8 cellular contexts compared by ENCODE assay signal in genomic region chr20:56467969-56468316, GRCh38. TPM values are rescaled to one million over a fixed set of nuclear protein-coding genes. Genes with fewer than 3 reads are reported as not detected.
A peak's percentile ranks its signal among the peaks of the same experiment; 100 is the strongest.
DNase-seq lines count a peak whose midpoint lies in the region; TF ChIP-seq lines count a peak whose summit lies in the region.

No MANE protein-coding gene starts in this region.

- H3K9ac ChIP-seq in neural cell (ENCODE audit: low read length), result peak overlapping the region; percentile 84

- H3K79me2 ChIP-seq in neural cell (replicated peaks; ENCODE audit: insufficient read depth, low read length), result peaks cover 24% of the 10 kb centered on the region

- POLR2A ChIA-PET in CD8-positive, alpha-beta memory T cell (lab: Charles Lee), result interaction anchor here (1.4 kb wide), 1 partner anchor 76 kb away, joined by 7 read pairs; the partner anchor contains the start of genes AURKA and CSTF1

- TF ChIP-seq EP300 in neural cell (conservative IDR thresholded peaks at IDR 0.05; ENCODE audit: poor library complexity, severe bottlenecking), result no peak

- no peaks in the 10 kb centered on the region for H3K9me3 Mint-ChIP-seq in CD8-positive, alpha-beta memory T cell
- H3K9me3 Mint-ChIP-seq in IgD-negative memory B cell, result no peaks in the 10 kb centered on the region

- in situ Hi-C loops in KBM-7 (cut with MboI; ENCODE audit: low pct_unique_long_range_greater_than_20kb, low sequenced_read_pairs), result no loop called here

- peak overlapping the region; percentile 98 to 100 (median 99) for H3K4me3 Mint-ChIP-seq in CD8-positive, alpha-beta memory T cell
- peak overlapping the region; percentile 99 to 100 (median 100) for H3K4me3 Mint-ChIP-seq in IgD-negative memory B cell

- H3K4me3 ChIP-seq in CD8-positive, alpha-beta memory T cell (ENCODE audit: low read length), result peak overlapping the region; percentile 84
- peak overlapping the region; percentile 81 for H3K4me3 ChIP-seq in neural cell (ENCODE audit: low read length)

- H3K27me3 ChIP-seq in CD8-positive, alpha-beta memory T cell (ENCODE audit: insufficient read depth, low read length, poor library complexity, severe bottlenecking), result no peaks in the 10 kb centered on the region
- no peaks in the 10 kb centered on the region for H3K27me3 ChIP-seq in neural cell (ENCODE audit: insufficient read depth, low read depth, low read length)

- peak overlapping the region; percentile 99 to 100 (median 100) for H3K27ac Mint-ChIP-seq in CD8-positive, alpha-beta memory T cell
- H3K27ac Mint-ChIP-seq in IgD-negative memory B cell, result peak overlapping the region; percentile 98 to 99 (median 99)

- no peak for TF ChIP-seq RAD21 in neural cell (conservative IDR thresholded peaks at IDR 0.05)

- peak overlapping the region; percentile 91 for H2AFZ ChIP-seq in neural cell (ENCODE audit: low read depth, low read length)

- peaks cover 46 to 63% (median 52%) of the 10 kb centered on the region in 3 donors for H3K4me1 Mint-ChIP-seq in CD8-positive, alpha-beta memory T cell
- peaks cover 33 to 35% (median 33%) of the 10 kb centered on the region in 3 donors for H3K4me1 Mint-ChIP-seq in IgD-negative memory B cell

- H3K36me3 ChIP-seq in CD8-positive, alpha-beta memory T cell (ENCODE audit: insufficient read depth, low read length), result no peaks in the 10 kb centered on the region
- no peaks in the 10 kb centered on the region for H3K36me3 ChIP-seq in neural cell (ENCODE audit: insufficient read depth, low read length)

- peaks cover 0 to 2% of the 10 kb centered on the region in 2 donors for H3K27me3 Mint-ChIP-seq in CD8-positive, alpha-beta memory T cell
- H3K27me3 Mint-ChIP-seq in IgD-negative memory B cell, result no peaks in the 10 kb centered on the region

- peak overlapping the region; percentile 52 for H3K4me2 ChIP-seq in neural cell (ENCODE audit: low read length)

- intact Hi-C loops in head of caudate nucleus (cut with DNase I), result loop anchor here (5.0 kb wide), 1 partner anchor 76 kb away; the partner anchor contains the start of genes AURKA and CSTF1

- CTCF ChIA-PET in CD8-positive, alpha-beta memory T cell (lab: Charles Lee), result interaction anchor here (1.4 to 2.0 kb wide), 3 partner anchors 39 to 73 kb away, joined by 3 to 5 read pairs (median 5); no protein-coding TSS in a partner anchor

- no peaks in the 10 kb centered on the region for H3F3A ChIP-seq in neural cell (ENCODE audit: insufficient read depth, low read length, poor library complexity, severe bottlenecking)

- peak overlapping the region; percentile 95 for H3K27ac ChIP-seq in CD8-positive, alpha-beta memory T cell (ENCODE audit: low read depth, low read length)
- H3K27ac ChIP-seq in cingulate gyrus (ENCODE audit: low read depth, low read length) (peak overlapping the region; percentile 92), neural cell (ENCODE audit: low read length) (peak overlapping the region; percentile 68)

- peaks cover 0 to 32% (median 0%) of the 10 kb centered on the region in 3 donors for H3K36me3 Mint-ChIP-seq in CD8-positive, alpha-beta memory T cell
- H3K36me3 Mint-ChIP-seq in IgD-negative memory B cell, result no peaks in the 10 kb centered on the region

- H4K20me1 ChIP-seq in neural cell (ENCODE audit: insufficient read depth), result no peaks in the 10 kb centered on the region

- TF ChIP-seq CTCF in neural cell (IDR thresholded peaks at IDR 0.05; ENCODE audit: poor library complexity, severe bottlenecking), result no peak

- DNase-seq in CD8-positive, alpha-beta memory T cell, result no peak
- DNase-seq in head of caudate nucleus (no peak), HuH-7 (ENCODE audit: low spot score) (no peak), KBM-7 (no peak), 8988T (no peak)

- H3K9me3 ChIP-seq in CD8-positive, alpha-beta memory T cell (ENCODE audit: low read length), result no peaks in the 10 kb centered on the region
- H3K9me3 ChIP-seq in neural cell (ENCODE audit: low read length), result no peaks in the 10 kb centered on the region

- no peaks in the 10 kb centered on the region for H3K9me2 ChIP-seq in neural cell (ENCODE audit: insufficient read depth, low read length)

- peaks cover 48% of the 10 kb centered on the region for H3K4me1 ChIP-seq in CD8-positive, alpha-beta memory T cell (ENCODE audit: insufficient read depth, low read length)

TF ChIP-seq in neural cell, 6 proteins besides CTCF, POLR2A, EP300 and RAD21:
- TF ChIP-seq EZH2 (IDR thresholded peaks at IDR 0.05; ENCODE audit: borderline replicate concordance, insufficient read depth, low read length, poor library complexity, severe bottlenecking), result no peak
- TF ChIP-seq POLR2AphosphoS5 (IDR thresholded peaks at IDR 0.05), result no peak
- TF ChIP-seq MXI1 (conservative IDR thresholded peaks at IDR 0.05; ENCODE audit: poor library complexity, severe bottlenecking), result no peak
- TF ChIP-seq SMC3 (conservative IDR thresholded peaks at IDR 0.05; ENCODE audit: poor library complexity), result no peak
- TF ChIP-seq, protein P1, sequence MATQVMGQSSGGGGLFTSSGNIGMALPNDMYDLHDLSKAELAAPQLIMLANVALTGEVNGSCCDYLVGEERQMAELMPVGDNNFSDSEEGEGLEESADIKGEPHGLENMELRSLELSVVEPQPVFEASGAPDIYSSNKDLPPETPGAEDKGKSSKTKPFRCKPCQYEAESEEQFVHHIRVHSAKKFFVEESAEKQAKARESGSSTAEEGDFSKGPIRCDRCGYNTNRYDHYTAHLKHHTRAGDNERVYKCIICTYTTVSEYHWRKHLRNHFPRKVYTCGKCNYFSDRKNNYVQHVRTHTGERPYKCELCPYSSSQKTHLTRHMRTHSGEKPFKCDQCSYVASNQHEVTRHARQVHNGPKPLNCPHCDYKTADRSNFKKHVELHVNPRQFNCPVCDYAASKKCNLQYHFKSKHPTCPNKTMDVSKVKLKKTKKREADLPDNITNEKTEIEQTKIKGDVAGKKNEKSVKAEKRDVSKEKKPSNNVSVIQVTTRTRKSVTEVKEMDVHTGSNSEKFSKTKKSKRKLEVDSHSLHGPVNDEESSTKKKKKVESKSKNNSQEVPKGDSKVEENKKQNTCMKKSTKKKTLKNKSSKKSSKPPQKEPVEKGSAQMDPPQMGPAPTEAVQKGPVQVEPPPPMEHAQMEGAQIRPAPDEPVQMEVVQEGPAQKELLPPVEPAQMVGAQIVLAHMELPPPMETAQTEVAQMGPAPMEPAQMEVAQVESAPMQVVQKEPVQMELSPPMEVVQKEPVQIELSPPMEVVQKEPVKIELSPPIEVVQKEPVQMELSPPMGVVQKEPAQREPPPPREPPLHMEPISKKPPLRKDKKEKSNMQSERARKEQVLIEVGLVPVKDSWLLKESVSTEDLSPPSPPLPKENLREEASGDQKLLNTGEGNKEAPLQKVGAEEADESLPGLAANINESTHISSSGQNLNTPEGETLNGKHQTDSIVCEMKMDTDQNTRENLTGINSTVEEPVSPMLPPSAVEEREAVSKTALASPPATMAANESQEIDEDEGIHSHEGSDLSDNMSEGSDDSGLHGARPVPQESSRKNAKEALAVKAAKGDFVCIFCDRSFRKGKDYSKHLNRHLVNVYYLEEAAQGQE (IDR thresholded peaks at IDR 0.05; ENCODE audit: borderline replicate concordance), result no peak
- no peak for TF ChIP-seq TAF1 (IDR thresholded peaks at IDR 0.05; ENCODE audit: low read depth)

RNA-seq across cellular contexts. Expression of gene RTF2, which starts 0.5 kb away (rescaled TPM):
- 10 to 100 TPM; 82.5 to 85.1 TPM for total RNA-seq in CD8-positive, alpha-beta memory T cell
- polyA plus RNA-seq in CD8-positive, alpha-beta memory T cell, result 121 TPM
- polyA plus RNA-seq in IgD-negative memory B cell (130 TPM), neural cell (93.2 and 127 TPM in 2 replicates)
- 57.2 and 58.9 TPM in 2 replicates for polyA minus RNA-seq in neural cell

RNA-seq across cellular contexts. Expression of gene CASS4, which starts 55.9 kb away (rescaled TPM):
- 1 to 10 TPM; 3.7 TPM for total RNA-seq in CD8-positive, alpha-beta memory T cell
- polyA plus RNA-seq in CD8-positive, alpha-beta memory T cell, result 5.6 TPM
- polyA plus RNA-seq in IgD-negative memory B cell (0.34 TPM), neural cell (0.56 TPM in 1 of 2 replicates, not detected in the other)
- 0.23 TPM in 1 of 2 replicates, not detected in the other for polyA minus RNA-seq in neural cell

RNA-seq across cellular contexts. Expression of gene FAM209A, which starts 56.6 kb away (rescaled TPM):
- 1 to 10 TPM; 1.0 to 1.2 TPM for total RNA-seq in CD8-positive, alpha-beta memory T cell
- polyA plus RNA-seq in CD8-positive, alpha-beta memory T cell, result 0.33 TPM
- polyA plus RNA-seq in IgD-negative memory B cell, result not detected
- polyA plus RNA-seq in neural cell, result not detected in 2 replicates
- polyA minus RNA-seq in neural cell, result not detected in 2 replicates
